29 cellular contexts compared by ENCODE assay signal in genomic region chr2:166088634-166089033, GRCh38. TPM values are rescaled to one million over a fixed set of nuclear protein-coding genes. Genes with fewer than 3 reads are reported as not detected.
DNase-seq lines count a peak whose midpoint lies in the region; ATAC-seq and TF ChIP-seq lines count a peak whose summit lies in the region.
"Had no signal": no experiment of that assay in that cellular context is flagged by ENCODE, and none has a peak within 500 bp of the region (broad histone marks: within the 10 kb centered on the region; RNA-seq: fewer than 3 reads in every experiment).

No MANE protein-coding gene starts in this region.

- H3K9ac ChIP-seq in adipocyte (ENCODE audit: low read length) (no peak overlapping the region), fibroblast of lung (ENCODE audit: insufficient read depth, low read length) (no peak overlapping the region)

- H3K4me1 ChIP-seq in adipocyte (ENCODE audit: control insufficient read depth, insufficient read depth, low read length) = peaks cover 25% of the 10 kb centered on the region
- H3K4me1 ChIP-seq in fibroblast of lung (ENCODE audit: control insufficient read depth, extremely low read depth, insufficient read depth, low read length) = peaks cover 8% of the 10 kb centered on the region
- H3K4me1 ChIP-seq: gastrocnemius medialis, pancreas, thyroid gland had no signal

- peaks cover 4% of the 10 kb centered on the region for H3K9me3 Mint-ChIP-seq in neural crest cell
- H3K9me3 Mint-ChIP-seq: natural killer cell treated with Interleukin-12 subunit alpha and Interleukin-12 subunit beta and Interleukin-15 and Interleukin-18, amount 100 ng/mL, for 72 hours had no signal

- H2AFZ ChIP-seq in fibroblast of lung (ENCODE audit: low read length) = no peak overlapping the region

- H3K27me3 ChIP-seq in adipocyte (replicated peaks; ENCODE audit: control insufficient read depth, insufficient read depth, low read length) = no peaks in the 10 kb centered on the region
- no peaks in the 10 kb centered on the region for H3K27me3 ChIP-seq in fibroblast of lung (ENCODE audit: control insufficient read depth, insufficient read depth, low read length)
- H3K27me3 ChIP-seq: cardiac muscle cell, gastrocnemius medialis, pancreas, thyroid gland had no signal

- TF ChIP-seq CTCF in fibroblast of lung (conservative IDR thresholded peaks at IDR 0.05 in 1 of 2, IDR thresholded peaks at IDR 0.05 in 1 of 2; ENCODE audit: low read depth in 1 of 2, low read length in 2 of 2) = no peak
- no peak for TF ChIP-seq CTCF in neural crest cell (conservative IDR thresholded peaks at IDR 0.05)

- no peak overlapping the region for H3K27ac ChIP-seq in fibroblast of lung (ENCODE audit: insufficient read depth, low read length)
- H3K27ac ChIP-seq: C4-2B, cardiac muscle cell, gastrocnemius medialis, pancreas, SK-N-MC, thyroid gland had no signal

- no peak overlapping the region for H3K4me2 ChIP-seq in fibroblast of lung (ENCODE audit: extremely low read depth, insufficient read depth, low read length)

- peak overlapping the region; percentile 67 for H3K27ac Mint-ChIP-seq in neural crest cell (ENCODE audit: unreplicated experiment)
- H3K27ac Mint-ChIP-seq: activated CD8-positive, alpha-beta T cell treated with anti-CD3 and anti-CD28 coated beads, Interleukin-2, amount 10 ng/mL, durations not matched to agents 7 days and 5 days; natural killer cell treated with Interleukin-12 subunit alpha and Interleukin-12 subunit beta and Interleukin-15 and Interleukin-18, amount 100 ng/mL, for 72 hours; T-helper 17 cell had no signal

- DNase-seq in ELR (ENCODE audit: low read depth) (peak; percentile 39), adipocyte (ENCODE audit: low read depth) (peak; percentile 43), fibroblast of lung (ENCODE audit: low read depth in 2 of 2) (peak; percentile 33 to 79), neural crest cell (ENCODE audit: low read depth, low spot score) (no peak), SK-N-DZ (ENCODE audit: low spot score) (no peak), putamen (ENCODE audit: low spot score) (no peak)
- DNase-seq: activated CD8-positive, alpha-beta T cell treated with anti-CD3 and anti-CD28 coated beads, Interleukin-2, amount 10 ng/mL, durations not matched to agents 7 days and 5 days; activated naive CD4-positive, alpha-beta T cell; amniotic stem cell; cortex of kidney; gastrocnemius medialis; hypothalamus; left ventricle myocardium superior; MM.1S; NCI-H187; NCI-H526 treated with DMSO at 0.1 percent for 48 hours; pancreas; RPMI8226; stimulated activated CD4-positive, alpha-beta T cell treated with anti-CD3 and anti-CD28 coated beads, Interleukin-15, amount 100 ng/mL, for 24 hours; stimulated activated naive CD8-positive, alpha-beta T cell treated with anti-CD3 and anti-CD28 coated beads, Interleukin-15, Interleukin-2, amounts not matched to agents 100 U/mL and 50 U/mL, for 24 hours; T-helper 17 cell; thyroid gland had no signal

- no peak overlapping the region for H3K4me3 Mint-ChIP-seq in neural crest cell
- H3K4me3 Mint-ChIP-seq: activated CD8-positive, alpha-beta T cell treated with anti-CD3 and anti-CD28 coated beads, Interleukin-2, amount 10 ng/mL, durations not matched to agents 7 days and 5 days; natural killer cell treated with Interleukin-12 subunit alpha and Interleukin-12 subunit beta and Interleukin-15 and Interleukin-18, amount 100 ng/mL, for 72 hours; T-helper 17 cell had no signal

- peaks cover 42% of the 10 kb centered on the region for H3K4me1 Mint-ChIP-seq in neural crest cell

- H3K36me3 ChIP-seq in adipocyte (ENCODE audit: control insufficient read depth, insufficient read depth, low read length, severe bottlenecking) (no peaks in the 10 kb centered on the region), fibroblast of lung (ENCODE audit: control insufficient read depth, insufficient read depth, low read length) (no peaks in the 10 kb centered on the region)
- H3K36me3 ChIP-seq: cardiac muscle cell, gastrocnemius medialis, pancreas, thyroid gland had no signal

- no peaks in the 10 kb centered on the region for H3K36me3 Mint-ChIP-seq in neural crest cell (ENCODE audit: low read depth)
- H3K36me3 Mint-ChIP-seq: natural killer cell treated with Interleukin-12 subunit alpha and Interleukin-12 subunit beta and Interleukin-15 and Interleukin-18, amount 100 ng/mL, for 72 hours had no signal

- no peak for ATAC-seq in GM21423 (IDR thresholded peaks at IDR 0.05; ENCODE audit: unreplicated experiment)
- ATAC-seq: activated CD8-positive, alpha-beta T cell treated with anti-CD3 and anti-CD28 coated beads, Interleukin-2, amount 10 ng/mL, durations not matched to agents 7 days and 5 days; gastrocnemius medialis; left ventricle myocardium superior; natural killer cell treated with Interleukin-12 subunit alpha and Interleukin-12 subunit beta and Interleukin-15 and Interleukin-18, amount 100 ng/mL, for 72 hours; pancreas; sciatic nerve; stimulated activated naive CD8-positive, alpha-beta T cell treated with anti-CD3 and anti-CD28 coated beads, Interleukin-15, Interleukin-2, amounts not matched to agents 100 U/mL and 50 U/mL, for 24 hours; T-helper 17 cell had no signal

- H4K20me1 ChIP-seq in fibroblast of lung (ENCODE audit: control insufficient read depth, extremely low read depth, insufficient read depth, low read length) = no peaks in the 10 kb centered on the region

- H3K4me3 ChIP-seq in adipocyte (ENCODE audit: low read length) (no peak overlapping the region), fibroblast of lung (replicated peaks in 1 of 4; ENCODE audit: control extremely low read depth in 1 of 4, insufficient read depth in 1 of 4, low read depth in 3 of 4, low read length in 4 of 4) (no peak overlapping the region)
- H3K4me3 ChIP-seq: cardiac muscle cell, gastrocnemius medialis, pancreas, SK-N-MC, thyroid gland had no signal

- H3K79me2 ChIP-seq in fibroblast of lung (ENCODE audit: control insufficient read depth, insufficient read depth, low read length) = no peaks in the 10 kb centered on the region

- no peaks in the 10 kb centered on the region for H3K27me3 Mint-ChIP-seq in neural crest cell (ENCODE audit: low read depth)
- H3K27me3 Mint-ChIP-seq: natural killer cell treated with Interleukin-12 subunit alpha and Interleukin-12 subunit beta and Interleukin-15 and Interleukin-18, amount 100 ng/mL, for 72 hours had no signal

- H3K9me3 ChIP-seq in adipocyte (ENCODE audit: control insufficient read depth, low read length) (no peaks in the 10 kb centered on the region), fibroblast of lung (ENCODE audit: control insufficient read depth, insufficient read depth, low read depth, low read length) (no peaks in the 10 kb centered on the region)
- H3K9me3 ChIP-seq: gastrocnemius medialis, pancreas, thyroid gland had no signal

RNA-seq across cellular contexts. Expression of gene SCN1A, which starts 39.2 kb away (rescaled TPM):
- under 0.01 and 0.50 TPM in 2 replicates for total RNA-seq in fibroblast of lung
- polyA plus RNA-seq in fibroblast of lung = 0.05 TPM in 1 of 2 replicates, not detected in the other
- not detected in 2 replicates for polyA plus RNA-seq in fibroblast of lung (2012)
- polyA minus RNA-seq in fibroblast of lung (ENCODE audit: low replicate concordance) = not detected in 2 replicates
- 7.7 and 8.6 TPM in 2 replicates for total RNA-seq in neural crest cell
- 0.33 and 0.35 TPM in 2 replicates for polyA plus RNA-seq in SK-N-DZ (2014; cell fraction: cytosol; rRNA removed)
- polyA plus RNA-seq in SK-N-DZ (2014; cell fraction: nucleus; rRNA removed) = 1.3 and 1.6 TPM in 2 replicates
- total RNA-seq: activated CD8-positive, alpha-beta T cell treated with anti-CD3 and anti-CD28 coated beads, Interleukin-2, amount 10 ng/mL, durations not matched to agents 7 days and 5 days; gastrocnemius medialis; mononuclear cell; natural killer cell treated with Interleukin-12 subunit alpha and Interleukin-12 subunit beta and Interleukin-15 and Interleukin-18, amount 100 ng/mL, for 72 hours; sciatic nerve; T-helper 17 cell; thyroid gland had no signal
- polyA plus RNA-seq: cardiac muscle cell had no signal

Comparison
In these comparisons a context has a peak if more than half of its experiments do, and no peak if none do; other contexts are left out.
1. DNase-seq: peak in ELR (single experiment), adipocyte (single experiment) and fibroblast of lung (2 of 2); none in neural crest cell (single experiment), SK-N-DZ (single experiment) and putamen (single experiment).